14 cellular contexts compared by ENCODE assay signal in the genomic region with DNA sequence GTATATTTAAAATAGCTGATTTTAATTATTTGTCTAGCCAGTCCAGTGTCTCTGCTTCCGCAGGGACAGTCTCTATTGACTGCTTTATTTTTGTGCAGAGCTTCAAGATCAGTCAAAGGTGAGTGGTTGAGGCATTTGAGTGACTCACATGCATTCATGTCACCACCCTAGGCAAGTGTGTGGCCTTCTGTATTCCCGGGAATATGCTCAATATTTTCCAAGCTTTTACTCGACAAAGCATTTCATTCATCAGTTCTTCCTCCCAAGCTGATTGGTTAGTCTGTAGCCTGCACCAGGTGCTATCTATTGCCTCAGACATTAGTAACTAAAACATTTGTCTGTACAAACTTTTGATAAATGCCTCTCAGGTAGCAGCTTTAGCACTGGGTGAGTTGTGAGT.
DNase-seq lines count a peak whose midpoint lies in the region; ATAC-seq lines count a peak whose summit lies in the region.
"Had no signal": no experiment of that assay in that cellular context is flagged by ENCODE, and none has a peak within 500 bp of the region (broad histone marks: within the 10 kb centered on the region; RNA-seq: fewer than 3 reads in every experiment).

No MANE protein-coding gene starts in this region.

- no peak for ATAC-seq in GM21390 (IDR thresholded peaks at IDR 0.05; ENCODE audit: unreplicated experiment)
- ATAC-seq: CD8-positive, alpha-beta T cell had no signal

- in situ Hi-C loops in SK-MEL-5 (cut with HindIII; ENCODE audit: low pct_unique_long_range_greater_than_20kb, low sequenced_read_pairs), result no loop called here

- peak; percentile 9 for DNase-seq in DMS53 (lab: John Stamatoyannopoulos, UW)
- no peak for DNase-seq in DMS53 treated with DMSO at 0.1 percent for 48 hours (lab: John Stamatoyannopoulos, UW; ENCODE audit: unreplicated experiment)
- peak; percentile 70 for DNase-seq in SK-MEL-5 (ENCODE audit: low read depth, low spot score)
- peak; percentile 59 for DNase-seq in kidney tubule cell (ENCODE audit: low spot score)
- DNase-seq in HuH-7.5 (ENCODE audit: low spot score), result no peak
- no peak for DNase-seq in NCI-H2196 treated with DMSO at 0.1 percent for 48 hours (lab: John Stamatoyannopoulos, UW; ENCODE audit: unreplicated experiment)
- DNase-seq: CD4-positive, CD25-positive, alpha-beta regulatory T cell; CD8-positive, alpha-beta T cell; DMS153; DMS79 treated with DMSO at 0.1 percent for 48 hours; GF-D8; H7; HCEC 1CT had no signal

Comparison
In these comparisons a context has a peak if more than half of its experiments do, and no peak if none do; other contexts are left out.
1. DNase-seq: peak in DMS53 (single experiment), SK-MEL-5 (single experiment) and kidney tubule cell (single experiment); none in DMS53 treated with DMSO at 0.1 percent for 48 hours (single experiment), HuH-7.5 (single experiment) and NCI-H2196 treated with DMSO at 0.1 percent for 48 hours (single experiment).